Comparison of ENCODE assay signal across 9 cellular contexts in the genomic region with DNA sequence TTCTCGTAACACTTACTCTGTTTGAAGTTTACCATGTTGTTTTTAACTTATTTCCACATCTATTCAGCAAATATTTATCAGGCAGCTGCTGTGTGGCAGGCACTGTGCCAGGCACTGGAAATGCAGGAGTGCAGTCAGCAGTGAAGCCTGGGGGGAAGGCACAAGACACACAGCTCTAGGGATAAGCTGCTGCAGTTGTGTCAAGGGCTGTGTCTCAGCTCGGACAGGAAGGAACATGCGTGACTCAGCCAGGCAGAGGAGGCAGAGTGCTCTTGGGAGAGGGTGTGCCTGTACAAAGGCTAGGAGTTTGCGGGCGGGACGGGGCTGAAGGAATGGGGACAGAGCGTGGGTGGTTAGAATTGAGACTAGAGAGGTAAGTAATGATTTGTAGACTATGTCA. TPM values are rescaled to one million over a fixed set of nuclear protein-coding genes. Genes with fewer than 3 reads are reported as not detected.
DNase-seq lines count a peak whose midpoint lies in the region; ATAC-seq, FAIRE-seq and TF ChIP-seq lines count a peak whose summit lies in the region.
"Had no signal": no experiment of that assay in that cellular context is flagged by ENCODE, and none has a peak within 500 bp of the region (broad histone marks: within the 10 kb centered on the region; RNA-seq: fewer than 3 reads in every experiment).

No MANE protein-coding gene starts in this region.

- DNase-seq in RCC 7860 (ENCODE audit: low spot score) (peak; percentile 80), fibroblast of mammary gland (ENCODE audit: low read depth) (peak; percentile 96), omental fat pad (ENCODE audit: low spot score) (peak; percentile 50), putamen (ENCODE audit: low spot score) (no peak)
- no peak for DNase-seq in activated T-helper 1 cell treated with anti-CD3 and anti-CD28 coated beads, Interleukin-12 subunit alpha, Interleukin-12 subunit beta, Interleukin-2, Interleukin-4 antibody, amounts not matched to agents 30 ng/mL and 10 ng/mL and 1 ng/mL, durations not matched to agents 14 hours and 24 hours and 36 hours (ENCODE audit: low spot score)

- no peaks in the 10 kb centered on the region for H3K27me3 Mint-ChIP-seq in activated T-helper 1 cell treated with anti-CD3 and anti-CD28 coated beads, Interleukin-12 subunit alpha, Interleukin-12 subunit beta, Interleukin-2, Interleukin-4 antibody, amounts not matched to agents 30 ng/mL and 10 ng/mL and 1 ng/mL, durations not matched to agents 14 hours and 24 hours and 36 hours (ENCODE audit: insufficient read depth)

- peaks cover 41% of the 10 kb centered on the region for H4K20me1 ChIP-seq in BLaER1

- peaks cover 95% of the 10 kb centered on the region for H3K4me1 ChIP-seq in BLaER1

- no peak overlapping the region for H3K9ac ChIP-seq in BLaER1

- H3K27ac Mint-ChIP-seq in activated T-helper 1 cell treated with anti-CD3 and anti-CD28 coated beads, Interleukin-12 subunit alpha, Interleukin-12 subunit beta, Interleukin-2, Interleukin-4 antibody, amounts not matched to agents 30 ng/mL and 10 ng/mL and 1 ng/mL, durations not matched to agents 14 hours and 24 hours and 36 hours = no peak overlapping the region

- intact Hi-C loops in activated T-helper 1 cell treated with anti-CD3 and anti-CD28 coated beads, Interleukin-12 subunit alpha, Interleukin-12 subunit beta, Interleukin-2, Interleukin-4 antibody, amounts not matched to agents 30 ng/mL and 10 ng/mL and 1 ng/mL, durations not matched to agents 14 hours and 24 hours and 36 hours (cut with micrococcal nuclease) = no loop called here

- no peak overlapping the region for H3K4me3 Mint-ChIP-seq in activated T-helper 1 cell treated with anti-CD3 and anti-CD28 coated beads, Interleukin-12 subunit alpha, Interleukin-12 subunit beta, Interleukin-2, Interleukin-4 antibody, amounts not matched to agents 30 ng/mL and 10 ng/mL and 1 ng/mL, durations not matched to agents 14 hours and 24 hours and 36 hours

- H3K9me3 Mint-ChIP-seq in activated T-helper 1 cell treated with anti-CD3 and anti-CD28 coated beads, Interleukin-12 subunit alpha, Interleukin-12 subunit beta, Interleukin-2, Interleukin-4 antibody, amounts not matched to agents 30 ng/mL and 10 ng/mL and 1 ng/mL, durations not matched to agents 14 hours and 24 hours and 36 hours = no peaks in the 10 kb centered on the region

- H3K4me2 ChIP-seq in BLaER1 = no peak overlapping the region

- H3K36me3 ChIP-seq in BLaER1 = peaks cover 58% of the 10 kb centered on the region

- TF ChIP-seq CTCF in fibroblast of mammary gland (conservative IDR thresholded peaks at IDR 0.05; ENCODE audit: control insufficient read depth, insufficient read depth, low read depth, low read length) = no peak
- TF ChIP-seq CTCF in omental fat pad (IDR thresholded peaks at IDR 0.05) = no peak

- ATAC-seq in omental fat pad (ENCODE audit: low FRiP score) = peak; percentile 89
- no peak for ATAC-seq in GM18520 (IDR thresholded peaks at IDR 0.05; ENCODE audit: unreplicated experiment)
- ATAC-seq in GM18909 (IDR thresholded peaks at IDR 0.05; ENCODE audit: poor library complexity, unreplicated experiment) = no peak

- H3K27me3 ChIP-seq in BLaER1 = no peaks in the 10 kb centered on the region

- FAIRE-seq in RCC 7860 (lab: Jason Lieb, UNC) = peak; percentile 81
- FAIRE-seq: GM18507 had no signal

- peaks cover 24% of the 10 kb centered on the region for H3K36me3 Mint-ChIP-seq in activated T-helper 1 cell treated with anti-CD3 and anti-CD28 coated beads, Interleukin-12 subunit alpha, Interleukin-12 subunit beta, Interleukin-2, Interleukin-4 antibody, amounts not matched to agents 30 ng/mL and 10 ng/mL and 1 ng/mL, durations not matched to agents 14 hours and 24 hours and 36 hours (ENCODE audit: low read depth)

- H3K9me3 ChIP-seq in BLaER1 = no peaks in the 10 kb centered on the region

- H3K4me1 Mint-ChIP-seq in activated T-helper 1 cell treated with anti-CD3 and anti-CD28 coated beads, Interleukin-12 subunit alpha, Interleukin-12 subunit beta, Interleukin-2, Interleukin-4 antibody, amounts not matched to agents 30 ng/mL and 10 ng/mL and 1 ng/mL, durations not matched to agents 14 hours and 24 hours and 36 hours (ENCODE audit: low read depth) = peaks cover 53% of the 10 kb centered on the region

- no peak overlapping the region for H3K4me3 ChIP-seq in BLaER1
- no peak overlapping the region for H3K4me3 ChIP-seq in fibroblast of mammary gland (ENCODE audit: control insufficient read depth, low read depth, low read length)

- peak overlapping the region; percentile 8; the same call in 1 of the 2 replicates for H3K27ac ChIP-seq in BLaER1

RNA-seq across cellular contexts. Expression of gene LYSMD4, which starts 24.7 kb away (rescaled TPM):
- total RNA-seq in omental fat pad = 10 to 100 TPM in 2 of 4 donors, 1 to 10 TPM in 2; 5.0 to 17.5 (median 9.5) TPM
- 10.1 and 10.3 TPM in 2 replicates for total RNA-seq in activated T-helper 1 cell treated with anti-CD3 and anti-CD28 coated beads, Interleukin-12 subunit alpha, Interleukin-12 subunit beta, Interleukin-2, Interleukin-4 antibody, amounts not matched to agents 30 ng/mL and 10 ng/mL and 1 ng/mL, durations not matched to agents 14 hours and 24 hours and 36 hours

Comparison
In these comparisons a context has a peak if more than half of its experiments do, and no peak if none do; other contexts are left out.
1. DNase-seq: peak in RCC 7860 (single experiment), fibroblast of mammary gland (single experiment) and omental fat pad (single experiment); none in activated T-helper 1 cell treated with anti-CD3 and anti-CD28 coated beads, Interleukin-12 subunit alpha, Interleukin-12 subunit beta, Interleukin-2, Interleukin-4 antibody, amounts not matched to agents 30 ng/mL and 10 ng/mL and 1 ng/mL, durations not matched to agents 14 hours and 24 hours and 36 hours (single experiment) and putamen (single experiment).